In the genomic region with DNA sequence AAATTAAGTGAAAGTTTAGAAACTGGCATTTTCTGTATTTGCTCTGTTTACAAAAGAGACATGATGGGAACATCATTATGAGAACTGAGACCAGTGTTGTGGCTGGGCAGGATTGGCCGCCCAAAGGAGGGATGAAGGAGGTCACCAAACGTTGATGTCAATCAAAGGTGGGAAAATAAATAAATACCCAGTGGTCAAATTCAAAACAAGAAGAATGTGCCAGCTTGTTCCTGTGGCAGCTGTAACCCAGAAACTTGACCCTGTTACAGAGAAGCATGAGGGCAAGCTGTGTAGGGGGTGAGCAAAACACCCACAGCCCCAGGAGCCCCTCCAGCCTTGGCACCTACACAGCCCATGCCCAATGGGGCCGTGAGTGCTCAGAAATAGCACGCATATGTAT, we compare ENCODE assay signal across 26 cellular contexts.
DNase-seq lines count a peak whose midpoint lies in the region; ATAC-seq and TF ChIP-seq lines count a peak whose summit lies in the region.
"Had no signal": no experiment of that assay in that cellular context is flagged by ENCODE, and none has a peak within 500 bp of the region (broad histone marks: within the 10 kb centered on the region; RNA-seq: fewer than 3 reads in every experiment).

No MANE protein-coding gene starts in this region.

- peaks cover 59% of the 10 kb centered on the region for H3K36me3 Mint-ChIP-seq in activated T-cell treated with anti-CD3 and anti-CD28 coated beads, Interleukin-2, amount 50 U/mL, for 24 hours (ENCODE audit: low read depth)
- peaks cover 37% of the 10 kb centered on the region for H3K36me3 Mint-ChIP-seq in activated CD4-positive, alpha-beta T cell treated with anti-CD3 and anti-CD28 coated beads for 36 hours (ENCODE audit: low read depth)

- intact Hi-C loops in upper lobe of right lung (cut with DNase I) (no loop called here), PC-9 (cut with micrococcal nuclease; ENCODE audit: unreplicated experiment) (no loop called here)
- intact Hi-C loops in activated CD4-positive, alpha-beta T cell treated with anti-CD3 and anti-CD28 coated beads for 36 hours (cut with DNase I, micrococcal nuclease): no loop called here

- peak; percentile 36 for ATAC-seq in upper lobe of right lung
- no peak for ATAC-seq in activated CD4-positive, alpha-beta T cell treated with anti-CD3 and anti-CD28 coated beads for 36 hours
- ATAC-seq: A549, GM12878 had no signal

- H3F3A ChIP-seq in PC-9 (ENCODE audit: insufficient read depth, low read depth): no peaks in the 10 kb centered on the region

- no peaks in the 10 kb centered on the region for H3K79me2 ChIP-seq in PC-9 (ENCODE audit: low read depth)

- H3K9me2 ChIP-seq in PC-9 (ENCODE audit: insufficient read depth): no peaks in the 10 kb centered on the region

- no TSS peak for BruUV-seq in PC-9 (replicated peaks; lab: Mats Ljungman, UMichigan)

- H3K4me2 ChIP-seq in PC-9: no peak overlapping the region
- H3K4me2 ChIP-seq: A549; BLaER1 treated with 17β-estradiol and CSF1 and Interleukin-3, amounts not matched to agents 10 nM and 100 nM had no signal

- CTCF ChIA-PET in activated CD4-positive, alpha-beta T cell treated with anti-CD3 and anti-CD28 coated beads for 36 hours (lab: Charles Lee): no interaction called here
- CTCF ChIA-PET in PC-9 (lab: Charles Lee): no interaction called here

- POLR2A ChIA-PET in activated CD4-positive, alpha-beta T cell treated with anti-CD3 and anti-CD28 coated beads for 36 hours (lab: Charles Lee): no interaction called here
- POLR2A ChIA-PET in PC-9 (lab: Charles Lee; ENCODE audit: unreplicated experiment): no interaction called here

- H3K9me3 Mint-ChIP-seq in activated T-cell treated with anti-CD3 and anti-CD28 coated beads, Interleukin-2, amount 50 U/mL, for 24 hours: no peaks in the 10 kb centered on the region
- no peaks in the 10 kb centered on the region for H3K9me3 Mint-ChIP-seq in activated CD4-positive, alpha-beta T cell treated with anti-CD3 and anti-CD28 coated beads for 36 hours (ENCODE audit: low read depth)
- H3K9me3 Mint-ChIP-seq: CD14-positive monocyte had no signal

- H3K36me3 ChIP-seq in upper lobe of right lung (peaks cover 8% of the 10 kb centered on the region), PC-9 (ENCODE audit: low read depth) (no peaks in the 10 kb centered on the region)

- peak overlapping the region; percentile 14 for H3K27ac Mint-ChIP-seq in activated T-cell treated with anti-CD3 and anti-CD28 coated beads, Interleukin-2, amount 50 U/mL, for 24 hours
- no peak overlapping the region for H3K27ac Mint-ChIP-seq in activated CD4-positive, alpha-beta T cell treated with anti-CD3 and anti-CD28 coated beads for 36 hours
- H3K27ac Mint-ChIP-seq: B cell; CD4-positive, alpha-beta memory T cell had no signal

- DNase-seq in activated T-cell treated with anti-CD3 and anti-CD28 coated beads, Interleukin-2, amount 50 U/mL, for 24 hours: no peak
- no peak for DNase-seq in activated T-cell treated with anti-CD3 and anti-CD28 coated beads, Interleukin-2, amount 50 U/mL, for 48 hours
- DNase-seq in myocyte (ENCODE audit: low read depth) (peak; percentile 85), upper lobe of right lung (no peak), dedifferentiated amniotic fluid mesenchymal stem cell (ENCODE audit: extremely low spot score) (no peak), PC-9 (no peak)
- DNase-seq in activated CD4-positive, alpha-beta T cell treated with anti-CD3 and anti-CD28 coated beads for 36 hours: no peak
- DNase-seq: AML-193; CD4-positive, alpha-beta memory T cell; CD4-positive, CD25-positive, alpha-beta regulatory T cell; CD8-positive, alpha-beta memory T cell; COR-L47; DMS 273 treated with DMSO at 0.1 percent for 48 hours; DMS153; DMS53; DMS79; DND-41; EL; GDM1 had no signal

- TF ChIP-seq CTCF in VCaP (conservative IDR thresholded peaks at IDR 0.05): no peak
- no peak for TF ChIP-seq CTCF in upper lobe of right lung (IDR thresholded peaks at IDR 0.05)
- no peak for TF ChIP-seq CTCF in PC-9 (conservative IDR thresholded peaks at IDR 0.05)

- H3K27me3 ChIP-seq in upper lobe of right lung: no peaks in the 10 kb centered on the region
- H3K27me3 ChIP-seq in PC-9 (ENCODE audit: insufficient read depth, low read depth): no peaks in the 10 kb centered on the region
- H3K27me3 ChIP-seq: BLaER1 treated with 17β-estradiol and CSF1 and Interleukin-3, amounts not matched to agents 10 nM and 100 nM had no signal

- no peak overlapping the region for H3K4me3 ChIP-seq in upper lobe of right lung
- no peak overlapping the region for H3K4me3 ChIP-seq in PC-9
- H3K4me3 ChIP-seq: A549; BLaER1 treated with 17β-estradiol and CSF1 and Interleukin-3, amounts not matched to agents 10 nM and 100 nM; GM12878 had no signal

- H3K9me3 ChIP-seq in upper lobe of right lung: no peaks in the 10 kb centered on the region
- H3K9me3 ChIP-seq in PC-9 (ENCODE audit: insufficient read depth, low read depth): no peaks in the 10 kb centered on the region
- H3K9me3 ChIP-seq: A549 had no signal

- H3K27ac ChIP-seq in VCaP: peak overlapping the region; percentile 86
- H3K27ac ChIP-seq in upper lobe of right lung: no peak overlapping the region
- no peak overlapping the region for H3K27ac ChIP-seq in PC-9
- H3K27ac ChIP-seq: 22Rv1; BLaER1 treated with 17β-estradiol and CSF1 and Interleukin-3, amounts not matched to agents 10 nM and 100 nM had no signal

- H3K27me3 Mint-ChIP-seq in activated T-cell treated with anti-CD3 and anti-CD28 coated beads, Interleukin-2, amount 50 U/mL, for 24 hours: no peaks in the 10 kb centered on the region
- H3K27me3 Mint-ChIP-seq in activated CD4-positive, alpha-beta T cell treated with anti-CD3 and anti-CD28 coated beads for 36 hours: no peaks in the 10 kb centered on the region
- H3K27me3 Mint-ChIP-seq: B cell; CD4-positive, alpha-beta memory T cell; CD4-positive, CD25-positive, alpha-beta regulatory T cell; CD8-positive, alpha-beta memory T cell had no signal

- no peak overlapping the region for H3K4me3 Mint-ChIP-seq in activated T-cell treated with anti-CD3 and anti-CD28 coated beads, Interleukin-2, amount 50 U/mL, for 24 hours
- no peak overlapping the region for H3K4me3 Mint-ChIP-seq in activated CD4-positive, alpha-beta T cell treated with anti-CD3 and anti-CD28 coated beads for 36 hours
- H3K4me3 Mint-ChIP-seq: B cell; CD14-positive monocyte; CD4-positive, CD25-positive, alpha-beta regulatory T cell; CD8-positive, alpha-beta memory T cell had no signal

- 0 out of 2 replicates have a peak, but pooled peaks cover 2% of the 10 kb centered on the region for H4K20me1 ChIP-seq in PC-9 (ENCODE audit: insufficient read depth)
- H4K20me1 ChIP-seq: BLaER1 treated with 17β-estradiol and CSF1 and Interleukin-3, amounts not matched to agents 10 nM and 100 nM had no signal

- peaks cover 3% of the 10 kb centered on the region for H3K4me1 Mint-ChIP-seq in activated T-cell treated with anti-CD3 and anti-CD28 coated beads, Interleukin-2, amount 50 U/mL, for 24 hours (ENCODE audit: low read depth)
- H3K4me1 Mint-ChIP-seq in activated CD4-positive, alpha-beta T cell treated with anti-CD3 and anti-CD28 coated beads for 36 hours: peaks cover 2% of the 10 kb centered on the region
- H3K4me1 Mint-ChIP-seq: B cell; CD8-positive, alpha-beta memory T cell had no signal

- H3K4me1 ChIP-seq in upper lobe of right lung: no peaks in the 10 kb centered on the region
- H3K4me1 ChIP-seq in PC-9 (replicated peaks; ENCODE audit: insufficient read depth): no peaks in the 10 kb centered on the region

- no peak overlapping the region for H2AFZ ChIP-seq in PC-9
